12 cellular contexts compared by ENCODE assay signal in the genomic region with DNA sequence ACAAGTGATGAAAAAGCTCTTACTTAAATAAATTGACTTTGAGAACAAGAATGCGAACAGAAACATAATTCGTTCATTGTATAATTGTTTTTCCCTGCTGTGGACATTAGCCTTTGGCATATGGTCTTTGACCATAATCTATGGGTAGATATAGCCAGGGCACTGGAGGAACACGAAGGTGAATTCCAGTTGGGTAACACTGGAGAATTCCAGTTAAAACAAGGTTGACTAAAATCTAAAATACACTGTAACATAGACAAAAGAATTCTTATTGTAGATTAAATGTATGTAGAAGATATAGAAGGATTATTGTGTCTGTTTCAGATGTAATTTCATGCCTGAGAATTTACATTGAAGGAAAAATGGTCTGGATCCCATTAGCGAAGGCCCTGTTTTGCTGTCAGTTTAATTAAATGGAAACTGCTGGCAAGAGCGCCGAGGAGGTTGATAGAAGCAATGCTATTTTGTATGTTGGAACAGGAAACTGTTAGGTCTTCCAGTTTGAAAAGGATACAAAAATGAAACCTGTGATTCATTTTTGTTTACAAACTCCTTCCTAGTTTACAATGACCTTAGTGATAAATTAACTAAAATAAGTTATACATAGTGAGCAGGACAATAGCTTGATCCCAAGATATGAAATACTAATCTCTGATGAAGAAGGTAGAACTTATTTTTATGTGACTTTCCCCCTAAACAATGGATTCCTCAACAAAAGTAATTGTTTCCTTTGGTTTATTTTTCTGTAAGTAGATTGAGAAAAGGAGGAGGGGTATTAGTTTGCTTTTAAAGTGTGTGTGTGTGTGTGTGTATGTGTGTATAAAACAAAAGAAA.
DNase-seq lines count a peak whose midpoint lies in the region; ATAC-seq and TF ChIP-seq lines count a peak whose summit lies in the region.
"Had no signal": no experiment of that assay in that cellular context is flagged by ENCODE, and none has a peak within 500 bp of the region (broad histone marks: within the 10 kb centered on the region; RNA-seq: fewer than 3 reads in every experiment).

No MANE protein-coding gene starts in this region.

- TF ChIP-seq POLR2A in esophagus muscularis mucosa (IDR thresholded peaks at IDR 0.05; ENCODE audit: low read depth) (no peak), prostate gland (IDR thresholded peaks at IDR 0.05) (no peak)

- peak; percentile 44 for DNase-seq in EL
- DNase-seq in SJSA1 (ENCODE audit: low read depth in 1 of 2, low spot score in 2 of 2): peak in 1 of 2 experiments; percentile 62
- DNase-seq in esophagus muscularis mucosa (ENCODE audit: extremely low spot score): no peak
- no peak for DNase-seq in prostate gland (ENCODE audit: low spot score)
- no peak for DNase-seq in Ammon's horn (ENCODE audit: low spot score)
- DNase-seq in MV-4-11 (lab: John Stamatoyannopoulos, UW): no peak
- no peak for DNase-seq in A172 (ENCODE audit: low spot score)
- DNase-seq: activated gamma-delta T cell treated with Interleukin-2 at 50 U/mL for 16 hours; SJCRH30; stimulated activated CD4-positive, alpha-beta T cell treated with anti-CD3 and anti-CD28 coated beads, Interleukin-4, amount 100 ng/mL, for 1 hour had no signal

- intact Hi-C loops in esophagus muscularis mucosa (cut with DNase I) (no loop called here), prostate gland (cut with DNase I) (no loop called here)

- peaks cover 59% of the 10 kb centered on the region for H3K4me1 ChIP-seq in SJSA1 (replicated peaks)
- H3K4me1 ChIP-seq in esophagus muscularis mucosa: peaks cover 34 to 55% (median 45%) of the 10 kb centered on the region in 4 donors
- H3K4me1 ChIP-seq in prostate gland (replicated peaks): peaks cover 6% of the 10 kb centered on the region

- TF ChIP-seq CTCF in esophagus muscularis mucosa (IDR thresholded peaks at IDR 0.05) (no peak), prostate gland (IDR thresholded peaks at IDR 0.05) (no peak)

- WGBS in esophagus muscularis mucosa: 63% methylated on average over 6 of the region's 6 CpGs
- 56% methylated on average over 6 of the region's 6 CpGs for WGBS in prostate gland

- no peaks in the 10 kb centered on the region for H3K27me3 ChIP-seq in SJSA1 (replicated peaks)
- H3K27me3 ChIP-seq in esophagus muscularis mucosa: no peaks in the 10 kb centered on the region
- H3K27me3 ChIP-seq in prostate gland (replicated peaks; ENCODE audit: insufficient read depth): no peaks in the 10 kb centered on the region
- H3K27me3 ChIP-seq: SJCRH30 had no signal

- ATAC-seq in GM21723 (IDR thresholded peaks at IDR 0.05; ENCODE audit: unreplicated experiment): no peak
- ATAC-seq: K562 had no signal

- TF ChIP-seq EP300 in esophagus muscularis mucosa (IDR thresholded peaks at IDR 0.05): no peak

- H3K36me3 ChIP-seq in SJSA1: peaks cover 15% of the 10 kb centered on the region
- H3K36me3 ChIP-seq in esophagus muscularis mucosa: no peaks in the 10 kb centered on the region
- H3K36me3 ChIP-seq in prostate gland: no peaks in the 10 kb centered on the region
- H3K36me3 ChIP-seq: SJCRH30 had no signal

- H3K4me3 ChIP-seq in SJSA1: no peak overlapping the region
- no peak overlapping the region for H3K4me3 ChIP-seq in esophagus muscularis mucosa
- H3K4me3 ChIP-seq in prostate gland: no peak overlapping the region
- H3K4me3 ChIP-seq: K562, SJCRH30 had no signal

- H3K9me3 ChIP-seq in SJSA1 (replicated peaks) (no peaks in the 10 kb centered on the region), esophagus muscularis mucosa (no peaks in the 10 kb centered on the region), prostate gland (no peaks in the 10 kb centered on the region)
- H3K9me3 ChIP-seq: SJCRH30 had no signal

- H3K27ac ChIP-seq in SJSA1 (peak overlapping the region; percentile 84), esophagus muscularis mucosa (replicated peaks in 1 of 4) (peak overlapping the region; percentile 11 to 48 (median 32)), prostate gland (peak overlapping the region; percentile 0 to 32)
- H3K27ac ChIP-seq: SJCRH30 had no signal

Comparison
In these comparisons a context has a peak if more than half of its experiments do, and no peak if none do; other contexts are left out.
1. H3K27ac ChIP-seq: peak in every context shown above with its lines; median percentile 84 in SJSA1; 32 in esophagus muscularis mucosa; 16 in prostate gland.